7 cellular contexts compared by ENCODE assay signal in genomic region chr15:57732526-57733331, GRCh38. TPM values are rescaled to one million over a fixed set of nuclear protein-coding genes. Genes with fewer than 3 reads are reported as not detected.
DNase-seq lines count a peak whose midpoint lies in the region; ATAC-seq and TF ChIP-seq lines count a peak whose summit lies in the region.

No MANE protein-coding gene starts in this region.

- no peak overlapping the region for H3K18ac ChIP-seq in IMR-90 (ENCODE audit: low read depth, low read length)

- H2BK20ac ChIP-seq in IMR-90 (ENCODE audit: low read depth, low read length), result no peak overlapping the region

- no peaks in the 10 kb centered on the region for H3K4me1 ChIP-seq in IMR-90 (ENCODE audit: control insufficient read depth, insufficient read depth, low read length)

- H2BK5ac ChIP-seq in IMR-90 (ENCODE audit: low read depth, low read length, poor library complexity, severe bottlenecking), result no peak overlapping the region

- no peak overlapping the region for H3K4me3 Mint-ChIP-seq in MCF 10A (ENCODE audit: unreplicated experiment)
- H3K4me3 Mint-ChIP-seq in activated T-helper 17 cell treated with anti-CD3 and anti-CD28 coated beads, Interleukin-2, amount 50 U/mL, for 72 hours, result no peak overlapping the region

- no peak overlapping the region for H3K56ac ChIP-seq in IMR-90 (ENCODE audit: extremely low read depth, insufficient read depth, low read length)

- H4K5ac ChIP-seq in IMR-90 (ENCODE audit: low read depth, low read length), result no peak overlapping the region

- H4K91ac ChIP-seq in IMR-90 (ENCODE audit: insufficient read depth, low read depth, low read length), result no peak overlapping the region

- H3K9me3 Mint-ChIP-seq in MCF 10A (ENCODE audit: unreplicated experiment), result peaks cover 13% of the 10 kb centered on the region
- no peaks in the 10 kb centered on the region for H3K9me3 Mint-ChIP-seq in activated T-helper 17 cell treated with anti-CD3 and anti-CD28 coated beads, Interleukin-2, amount 50 U/mL, for 72 hours

- TF ChIP-seq CTCF in IMR-90 (conservative IDR thresholded peaks at IDR 0.05; ENCODE audit: low read depth, low read length), result peak; percentile 66
- TF ChIP-seq CTCF in MCF 10A (IDR thresholded peaks at IDR 0.05; ENCODE audit: unreplicated experiment), result peak; percentile 80

- no peak overlapping the region for H3K23ac ChIP-seq in IMR-90 (ENCODE audit: low read depth, low read length)

- intact Hi-C loops in IMR-90 (cut with micrococcal nuclease) (loop anchor here (5.0 kb wide), 1 partner anchor 130 kb away; no protein-coding TSS in a partner anchor), MCF 10A (cut with micrococcal nuclease) (loop anchor here (1.0 kb wide), 2 partner anchors 65 to 129 kb away; no protein-coding TSS in a partner anchor)

- no peak overlapping the region for H2BK120ac ChIP-seq in IMR-90 (ENCODE audit: low read depth, low read length)

- H2AK5ac ChIP-seq in IMR-90 (ENCODE audit: low read depth, low read length), result no peak overlapping the region

- H3K27ac Mint-ChIP-seq in MCF 10A (ENCODE audit: low read depth, unreplicated experiment), result no peak overlapping the region
- no peak overlapping the region for H3K27ac Mint-ChIP-seq in activated T-helper 17 cell treated with anti-CD3 and anti-CD28 coated beads, Interleukin-2, amount 50 U/mL, for 72 hours

- no peaks in the 10 kb centered on the region for H3K27me3 Mint-ChIP-seq in MCF 10A (ENCODE audit: insufficient read depth, unreplicated experiment)
- H3K27me3 Mint-ChIP-seq in activated T-helper 17 cell treated with anti-CD3 and anti-CD28 coated beads, Interleukin-2, amount 50 U/mL, for 72 hours, result no peaks in the 10 kb centered on the region

- peak; percentile 62 for DNase-seq in EL
- DNase-seq in IMR-90, result peak; percentile 50
- peak; percentile 32 for DNase-seq in SW480 (ENCODE audit: low spot score)
- DNase-seq in MCF 10A (ENCODE audit: unreplicated experiment), result peak; percentile 71
- peak; percentile 59 for DNase-seq in kidney tubule cell (ENCODE audit: low spot score)
- peak in 2 of 3 donors; percentile 5 to 26 for DNase-seq in stimulated activated CD4-positive, alpha-beta T cell treated with anti-CD3 and anti-CD28 coated beads, TNF-alpha, amount 100 ng/mL, for 1 hour (ENCODE audit: low read depth in 3 of 3, low spot score in 1 of 3)

- peaks cover 4% of the 10 kb centered on the region for H3K36me3 Mint-ChIP-seq in MCF 10A (ENCODE audit: insufficient read depth, unreplicated experiment)
- H3K36me3 Mint-ChIP-seq in activated T-helper 17 cell treated with anti-CD3 and anti-CD28 coated beads, Interleukin-2, amount 50 U/mL, for 72 hours (ENCODE audit: low read depth), result no peaks in the 10 kb centered on the region

- H3K4me2 ChIP-seq in IMR-90 (ENCODE audit: low read depth, low read length), result no peak overlapping the region

- H3K4me1 Mint-ChIP-seq in MCF 10A (ENCODE audit: insufficient read depth, unreplicated experiment), result peaks cover 6% of the 10 kb centered on the region
- H3K4me1 Mint-ChIP-seq in activated T-helper 17 cell treated with anti-CD3 and anti-CD28 coated beads, Interleukin-2, amount 50 U/mL, for 72 hours, result no peaks in the 10 kb centered on the region

- CTCF ChIA-PET in IMR-90 (lab: Yijun Ruan, JAX) (interaction anchor here (0.6 to 1.8 kb wide), 10 partner anchors 9 to 1438 kb away, joined by 3 to 10 read pairs (median 4); no protein-coding TSS in a partner anchor), MCF 10A (lab: Yijun Ruan, JAX) (interaction anchor here (0.5 to 4.9 kb wide), 40 partner anchors 8 to 522 kb away, joined by 3 to 39 read pairs (median 4); partner anchors contain the start of gene ALDH1A2)

- no peak overlapping the region for H2AFZ ChIP-seq in IMR-90 (replicated peaks; ENCODE audit: low read length, poor library complexity)

- H3K14ac ChIP-seq in IMR-90 (replicated peaks; ENCODE audit: low read depth, low read length), result no peak overlapping the region

- POLR2A ChIA-PET in IMR-90 (lab: Charles Lee; ENCODE audit: unreplicated experiment), result no interaction called here
- POLR2A ChIA-PET in MCF 10A (lab: Yijun Ruan, JAX), result interaction anchor here (0.6 to 1.9 kb wide), 6 partner anchors 11 to 338 kb away, joined by 3 to 5 read pairs (median 4); no protein-coding TSS in a partner anchor

- in situ Hi-C loops in IMR-90 (cut with MboI; ENCODE audit: low sequenced_read_pairs), result no loop called here

- H3K27me3 ChIP-seq in IMR-90 (ENCODE audit: control insufficient read depth, insufficient read depth, low read length), result no peaks in the 10 kb centered on the region

- no peak overlapping the region for H2AK9ac ChIP-seq in IMR-90 (replicated peaks; ENCODE audit: low read depth, low read length, poor library complexity)

- no peaks in the 10 kb centered on the region; the same call in 1 of the 2 replicates for H3K9me1 ChIP-seq in IMR-90 (ENCODE audit: insufficient read depth, low read length)

- peak; percentile 38; the same call in 1 of the 2 replicates for TF ChIP-seq RAD21 in IMR-90 (IDR thresholded peaks at IDR 0.05; ENCODE audit: low read length)

- dilution Hi-C loops in IMR-90 (cut with HindIII; ENCODE audit: low sequenced_read_pairs, unreplicated experiment), result no loop called here

- H3K9me3 ChIP-seq in IMR-90 (ENCODE audit: control insufficient read depth, insufficient read depth, low read length), result no peaks in the 10 kb centered on the region

- no peaks in the 10 kb centered on the region for H3K36me3 ChIP-seq in IMR-90 (ENCODE audit: control insufficient read depth, insufficient read depth, low read length)

- no peak overlapping the region for H3K4ac ChIP-seq in IMR-90 (ENCODE audit: low read depth, low read length)

- ATAC-seq in IMR-90 (ENCODE audit: low read depth), result peak; percentile 74
- no peak for ATAC-seq in activated T-helper 17 cell treated with anti-CD3 and anti-CD28 coated beads, Interleukin-2, amount 50 U/mL, for 72 hours (replicated peaks)

- TF ChIP-seq POLR2A in IMR-90 (IDR thresholded peaks at IDR 0.05; ENCODE audit: low read depth, low read length), result no peak

- H3K4me3 ChIP-seq in IMR-90 (ENCODE audit: insufficient read depth, low read depth, low read length), result no peak overlapping the region

- no peaks in the 10 kb centered on the region for H4K20me1 ChIP-seq in IMR-90 (ENCODE audit: insufficient read depth, low read length)

- H4K8ac ChIP-seq in IMR-90 (ENCODE audit: low read depth in 2 of 2, low read length in 2 of 2), result no peak overlapping the region

- H2BK15ac ChIP-seq in IMR-90 (ENCODE audit: low read depth, low read length), result no peak overlapping the region

- H3K27ac ChIP-seq in IMR-90 (ENCODE audit: insufficient read depth, low read length), result no peak overlapping the region

- BruUV-seq in IMR-90 (replicated peaks; lab: Mats Ljungman, UMichigan) (no TSS peak), MCF 10A (replicated peaks; lab: Mats Ljungman, UMichigan) (no TSS peak)

- WGBS in IMR-90 (ENCODE audit: extremely low coverage in 2 of 2, insufficient read length in 1 of 2), 2 experiments, result no CpG with 5 or more reads among the region's 12 CpGs

- H3K9ac ChIP-seq in IMR-90 (ENCODE audit: low read depth, low read length), result no peak overlapping the region

- H3K79me1 ChIP-seq in IMR-90 (ENCODE audit: low read depth in 1 of 2, low read length in 2 of 2), result no peaks in the 10 kb centered on the region

TF ChIP-seq in IMR-90, 13 proteins besides CTCF, POLR2A, EP300 and RAD21:
- TF ChIP-seq SMC3 (IDR thresholded peaks at IDR 0.05; ENCODE audit: low read depth, low read length), result peak; percentile 38; the same call in 1 of the 2 replicates
- peak; percentile 89 for TF ChIP-seq MAFK (IDR thresholded peaks at IDR 0.05; ENCODE audit: low read depth, low read length)
- no peak for TF ChIP-seq BHLHE40 (IDR thresholded peaks at IDR 0.05; ENCODE audit: low read depth, low read length)
TF ChIP-seq in IMR-90: peak in this region for 2.

RNA-seq across cellular contexts. Expression of gene POLR2M, which starts 26.2 kb away (rescaled TPM):
- total RNA-seq in IMR-90 (2012; rRNA removed) (83.0 and 117 TPM in 2 replicates), MCF 10A (2022) (84.1 and 114 TPM in 2 replicates)
- polyA plus RNA-seq in IMR-90 (2012; rRNA removed), result 60.8 and 432 TPM in 2 replicates
- polyA plus RNA-seq in IMR-90 (2012; cell fraction: cytosol; rRNA removed), result 7.9 and 8.6 TPM in 2 replicates
- polyA plus RNA-seq in IMR-90 (2012; cell fraction: nucleus; rRNA removed; ENCODE audit: low replicate concordance), result 2.7 and 12.8 TPM in 2 replicates
- 10 to 100 TPM; 68.1 to 69.7 TPM for total RNA-seq in activated T-helper 17 cell treated with anti-CD3 and anti-CD28 coated beads, Interleukin-2, amount 50 U/mL, for 72 hours

Comparison
In these comparisons a context has a peak if more than half of its experiments do, and no peak if none do; other contexts are left out.
1. DNase-seq: peak in every context shown above with its lines; median percentile 71 in MCF 10A; 62 in EL; 59 in kidney tubule cell; 50 in IMR-90; 32 in SW480; 16 in stimulated activated CD4-positive, alpha-beta T cell treated with anti-CD3 and anti-CD28 coated beads, TNF-alpha, amount 100 ng/mL, for 1 hour.